ENCODE assay signal across 34 cellular contexts in genomic region chr14:23627961-23628360, GRCh38. TPM values are rescaled to one million over a fixed set of nuclear protein-coding genes. Genes with fewer than 3 reads are reported as not detected.
"Had no signal": no experiment of that assay in that cellular context is flagged by ENCODE, and none has a peak within 500 bp of the region (broad histone marks: within the 10 kb centered on the region; RNA-seq: fewer than 3 reads in every experiment).

No MANE protein-coding gene starts in this region.

- H3K36me3 ChIP-seq: heart right ventricle, left lung, neural progenitor cell, right atrium auricular region, sigmoid colon, spleen, thoracic aorta, tibial nerve, upper lobe of right lung, uterus had no signal

- H3K27me3 ChIP-seq: dorsolateral prefrontal cortex, left lung, neural progenitor cell, right atrium auricular region, sigmoid colon, spleen, tibial nerve, upper lobe of right lung, uterus had no signal

- H2AFZ ChIP-seq: neural progenitor cell, parathyroid adenoma had no signal

- H3K27ac ChIP-seq: dorsolateral prefrontal cortex, epithelial cell of prostate, heart right ventricle, left lung, neural progenitor cell, parathyroid adenoma, right atrium auricular region, sigmoid colon, skin epidermis, spleen, thoracic aorta, tibial nerve, upper lobe of right lung, uterus had no signal

- H3K4me1 ChIP-seq: neural progenitor cell, uterus had no signal

- H3K36me3 Mint-ChIP-seq: neural progenitor cell; stimulated activated memory B cell treated with anti-CD40 and anti-IgM and Interleukin-4, amounts not matched to agents 10 μg/mL and 1 μg/mL and 100 μg/mL, for 72 hours had no signal

- ATAC-seq: esophagus mucosa; heart right ventricle; left cardiac atrium; left lung; mucosa of descending colon; natural killer cell treated with Interleukin-12 subunit alpha and Interleukin-12 subunit beta and Interleukin-15 and Interleukin-18, amount 100 ng/mL, for 72 hours; stimulated activated memory B cell treated with anti-CD40 and anti-IgM and Interleukin-4, amounts not matched to agents 10 μg/mL and 1 μg/mL and 100 μg/mL, for 72 hours; upper lobe of right lung had no signal

- H3K27ac Mint-ChIP-seq: mesothelial cell of epicardium; naive B cell; natural killer cell treated with Interleukin-12 subunit alpha and Interleukin-12 subunit beta and Interleukin-15 and Interleukin-18, amount 100 ng/mL, for 72 hours; neural progenitor cell; progenitor cell of endocrine pancreas; stimulated activated memory B cell treated with anti-CD40 and anti-IgM and Interleukin-4, amounts not matched to agents 10 μg/mL and 1 μg/mL and 100 μg/mL, for 72 hours; stimulated activated naive CD8-positive, alpha-beta T cell treated with anti-CD3 and anti-CD28 coated beads, Interleukin-15, Interleukin-2, amounts not matched to agents 100 ng/mL and 50 ng/mL, for 24 hours had no signal

- DNase-seq: dorsolateral prefrontal cortex; effector CD4-positive, alpha-beta T cell; foreskin melanocyte; glutamatergic neuron; heart right ventricle; hippocampal formation; left cardiac atrium; left lung; mesenchymal stem cell; mucosa of descending colon; naive B cell; sigmoid colon; spleen; stimulated activated CD4-positive, alpha-beta T cell treated with anti-CD3 and anti-CD28 coated beads, Interleukin-4, amount 100 ng/mL, for 4 hours; upper lobe of right lung; uterus had no signal

- H3K9me3 ChIP-seq: sigmoid colon, thoracic aorta, upper lobe of right lung, uterus had no signal

- H3K4me3 ChIP-seq: dorsolateral prefrontal cortex, heart right ventricle, left lung, mucosa of descending colon, neural progenitor cell, right atrium auricular region, sigmoid colon, skin epidermis, spleen, thoracic aorta, tibial nerve, upper lobe of right lung, uterus had no signal

- H3K27me3 Mint-ChIP-seq: stimulated activated naive CD8-positive, alpha-beta T cell treated with anti-CD3 and anti-CD28 coated beads, Interleukin-15, Interleukin-2, amounts not matched to agents 100 ng/mL and 50 ng/mL, for 24 hours had no signal

- H3K4me2 ChIP-seq: neural progenitor cell had no signal

- H3K79me2 ChIP-seq: parathyroid adenoma had no signal

- FAIRE-seq: colon, islet of Langerhans had no signal

- H3K4me3 Mint-ChIP-seq: mesothelial cell of epicardium; naive B cell; natural killer cell treated with Interleukin-12 subunit alpha and Interleukin-12 subunit beta and Interleukin-15 and Interleukin-18, amount 100 ng/mL, for 72 hours; neural progenitor cell; stimulated activated memory B cell treated with anti-CD40 and anti-IgM and Interleukin-4, amounts not matched to agents 10 μg/mL and 1 μg/mL and 100 μg/mL, for 72 hours; stimulated activated naive CD8-positive, alpha-beta T cell treated with anti-CD3 and anti-CD28 coated beads, Interleukin-15, Interleukin-2, amounts not matched to agents 100 ng/mL and 50 ng/mL, for 24 hours had no signal

- H3K9ac ChIP-seq: neural progenitor cell, parathyroid adenoma had no signal

RNA-seq across cellular contexts. Expression of gene DHRS2, which starts 8.2 kb away (rescaled TPM):
- total RNA-seq: esophagus mucosa, fibroblast of lung, heart right ventricle, left cardiac atrium, right atrium auricular region, sigmoid colon, thoracic aorta had no signal

RNA-seq across cellular contexts. Expression of gene JPH4, which starts 49.4 kb away (rescaled TPM):
- total RNA-seq: fibroblast of lung, lung microvascular endothelial cell, osteoblast, progenitor cell of endocrine pancreas had no signal
- polyA plus RNA-seq: fibroblast of lung had no signal
